Comparison of ENCODE assay signal across 8 cellular contexts in genomic region chr3:101573449-101574387, GRCh38. TPM values are rescaled to one million over a fixed set of nuclear protein-coding genes. Genes with fewer than 3 reads are reported as not detected.
A peak's percentile ranks its signal among the peaks of the same experiment; 100 is the strongest.
DNase-seq lines count a peak whose midpoint lies in the region; ATAC-seq, FAIRE-seq and TF ChIP-seq lines count a peak whose summit lies in the region.

Gene PCNP (plus strand): TSS chr3:101574180. CDS start chr3:101574216, 36 bp downstream.

- H3K4me1 Mint-ChIP-seq in progenitor cell of endocrine pancreas (ENCODE audit: low read depth) = peaks cover 26% of the 10 kb centered on the region

- DNase-seq in GM12891 (ENCODE audit: insufficient read length, low spot score) (peak; percentile 80), NCI-H146 (lab: John Stamatoyannopoulos, UW) (peak; percentile 98), amniotic stem cell (lab: John Stamatoyannopoulos, UW) (peak; percentile 99), left cardiac atrium (peak; percentile 99), progenitor cell of endocrine pancreas (ENCODE audit: low spot score, unreplicated experiment) (peak; percentile 96)

- H3K4me1 ChIP-seq in urinary bladder (ENCODE audit: insufficient read depth) = no peaks in the 10 kb centered on the region

- H3K36me3 ChIP-seq in urinary bladder (ENCODE audit: insufficient read depth) = no peaks in the 10 kb centered on the region

- TF ChIP-seq POLR2A in GM12891 (IDR thresholded peaks at IDR 0.05; ENCODE audit: low read depth, low read length) = peak; percentile 76; the same call in 1 of the 2 replicates

- peak within 1 kb of the TSS; percentile 97 for H3K27ac ChIP-seq in urinary bladder (ENCODE audit: low read depth)

- H3K36me3 Mint-ChIP-seq in progenitor cell of endocrine pancreas (ENCODE audit: insufficient read depth) = peaks cover 14% of the 10 kb centered on the region

- no peaks in the 10 kb centered on the region for H3K9me3 Mint-ChIP-seq in progenitor cell of endocrine pancreas (ENCODE audit: low read depth)

- peak; percentile 93 for TF ChIP-seq CTCF in progenitor cell of endocrine pancreas (IDR thresholded peaks at IDR 0.05; ENCODE audit: unreplicated experiment)

- peak; percentile 97 for FAIRE-seq in GM12891 (lab: Jason Lieb, UNC)

- peak within 1 kb of the TSS; percentile 98 for H3K4me3 Mint-ChIP-seq in progenitor cell of endocrine pancreas (ENCODE audit: low read depth)

- peak within 1 kb of the TSS; percentile 76 for H3K4me3 ChIP-seq in urinary bladder (ENCODE audit: low read depth, low read length)

- intact Hi-C loops in T-helper 1 cell treated with Interleukin-12 subunit alpha and Interleukin-12 subunit beta and Interleukin-4 antibody, amounts not matched to agents 30 ng/mL and 1 ng/mL, for 36 hours (cut with micrococcal nuclease) = loop anchor here (1.0 to 5.0 kb wide), 18 partner anchors 12 to 1756 kb away; partner anchors contain the start of genes CEP97, CMSS1, LNP1 and NIT2
- intact Hi-C loops in left cardiac atrium (cut with DNase I) = loop anchor here in 1 of 2 donors (2.0 kb wide), 1 partner anchor 103 kb away; the partner anchor contains the start of gene ZBTB11

- ATAC-seq in HG02852 (IDR thresholded peaks at IDR 0.05; ENCODE audit: unreplicated experiment) (peak; percentile 88), left cardiac atrium (peak; percentile 97)

- H3K27me3 Mint-ChIP-seq in progenitor cell of endocrine pancreas = no peaks in the 10 kb centered on the region

- 1% methylated on average over 47 of the region's 47 CpGs for WGBS in urinary bladder

- H3K27ac Mint-ChIP-seq in progenitor cell of endocrine pancreas = peak within 1 kb of the TSS; percentile 100

TF ChIP-seq in GM12891, 5 proteins besides CTCF, POLR2A, EP300 and RAD21:
- no peak for TF ChIP-seq PAX5 (IDR thresholded peaks at IDR 0.05; ENCODE audit: insufficient read depth, low read length, severe bottlenecking)
- TF ChIP-seq POU2F2 (IDR thresholded peaks at IDR 0.05; ENCODE audit: low read depth, low read length) = peak; percentile 73; the same call in 1 of the 2 replicates
- peak; percentile 93 for TF ChIP-seq TAF1 (IDR thresholded peaks at IDR 0.05; ENCODE audit: low read depth, low read length)
- peak; percentile 79 for TF ChIP-seq SPI1 (IDR thresholded peaks at IDR 0.05; ENCODE audit: low read depth, low read length)
- TF ChIP-seq POLR2AphosphoS5 (IDR thresholded peaks at IDR 0.05; ENCODE audit: low read depth, low read length) = peak; percentile 77

RNA-seq across cellular contexts. Expression of gene PCNP, which starts in this region (rescaled TPM):
- 61.4 TPM for polyA plus RNA-seq in GM12891 (2012; ENCODE audit: low read depth, missing spikeins)
- 145 and 159 TPM in 2 replicates for total RNA-seq in T-helper 1 cell treated with Interleukin-12 subunit alpha and Interleukin-12 subunit beta and Interleukin-4 antibody, amounts not matched to agents 30 ng/mL and 1 ng/mL, for 36 hours
- total RNA-seq in left cardiac atrium (100 to 1,000 TPM; 108 to 122 TPM), progenitor cell of endocrine pancreas (154 and 155 TPM in 2 replicates), urinary bladder (208 TPM)
- polyA plus RNA-seq in urinary bladder = 147 TPM

Comparison
In these comparisons a context has a peak if more than half of its experiments do, and no peak if none do; other contexts are left out.
1. Peak in every context shown above with its lines: DNase-seq, ATAC-seq, H3K4me3 ChIP-seq and H3K27ac ChIP-seq.